9 cellular contexts compared by ENCODE assay signal in genomic region chr9:112173489-112174222, GRCh38. TPM values are rescaled to one million over a fixed set of nuclear protein-coding genes. Genes with fewer than 3 reads are reported as not detected.
DNase-seq lines count a peak whose midpoint lies in the region; ATAC-seq and TF ChIP-seq lines count a peak whose summit lies in the region.
"Had no signal": no experiment of that assay in that cellular context is flagged by ENCODE, and none has a peak within 500 bp of the region (broad histone marks: within the 10 kb centered on the region; RNA-seq: fewer than 3 reads in every experiment).

No MANE protein-coding gene starts in this region.

- peaks cover 73% of the 10 kb centered on the region for H3K4me1 Mint-ChIP-seq in activated CD8-positive, alpha-beta memory T cell treated with anti-CD3 and anti-CD28 coated beads, Interleukin-2, amount 10 ng/mL, durations not matched to agents 7 days and 5 days
- peaks cover 46% of the 10 kb centered on the region for H3K4me1 Mint-ChIP-seq in activated B cell treated with CpG ODN at 0.5 μM for 24 hours

- H3K4me3 ChIP-seq in stomach smooth muscle (ENCODE audit: low read length in 2 of 2), result peak overlapping the region; percentile 17 to 64

- no peak for DNase-seq in activated CD8-positive, alpha-beta memory T cell treated with anti-CD3 and anti-CD28 coated beads, Interleukin-2, amount 10 ng/mL, durations not matched to agents 7 days and 5 days
- DNase-seq in activated CD8-positive, alpha-beta memory T cell treated with anti-CD3 and anti-CD28 coated beads, Interleukin-2, amount 50 U/mL, for 4 hours, result no peak
- DNase-seq in activated B cell treated with CpG ODN at 0.5 μM for 24 hours (no peak), islet precursor cell (peak; percentile 66), NCI-H524 (lab: John Stamatoyannopoulos, UW) (no peak), NCI-H82 (lab: John Stamatoyannopoulos, UW) (no peak)
- DNase-seq: sigmoid colon had no signal

- H3K9me3 ChIP-seq in stomach smooth muscle (ENCODE audit: control insufficient read depth in 2 of 2, low read length in 2 of 2), result no peaks in the 10 kb centered on the region
- H3K9me3 ChIP-seq: sigmoid colon had no signal

- no peak overlapping the region for H3K27ac ChIP-seq in stomach smooth muscle (ENCODE audit: low read length)

- CTCF ChIA-PET in activated CD8-positive, alpha-beta memory T cell treated with anti-CD3 and anti-CD28 coated beads, Interleukin-2, amount 10 ng/mL, durations not matched to agents 7 days and 5 days (lab: Charles Lee), result interaction anchor here (1.1 to 3.5 kb wide), 8 partner anchors 11 to 159 kb away, joined by 3 to 21 read pairs (median 6); partner anchors contain the start of gene PTBP3
- CTCF ChIA-PET in activated B cell treated with CpG ODN at 0.5 μM for 24 hours (lab: Charles Lee), result interaction anchor here (1.1 to 1.6 kb wide), 2 partner anchors 14 to 251 kb away, joined by 3 to 5 read pairs; no protein-coding TSS in a partner anchor

- intact Hi-C loops in activated B cell treated with CpG ODN at 0.5 μM for 24 hours (cut with micrococcal nuclease), result loop anchor here (1.0 to 5.0 kb wide), 3 partner anchors 11 to 159 kb away; partner anchors contain the start of gene PTBP3

- H3K9ac ChIP-seq in stomach smooth muscle (ENCODE audit: low read length in 2 of 2), result no peak overlapping the region

- peaks cover 10 to 11% of the 10 kb centered on the region in 2 donors for H3K27me3 ChIP-seq in stomach smooth muscle (ENCODE audit: control insufficient read depth in 1 of 2, insufficient read depth in 2 of 2, low read length in 2 of 2)

- POLR2A ChIA-PET in activated B cell treated with CpG ODN at 0.5 μM for 24 hours (lab: Charles Lee), result interaction anchor here (1.0 to 2.4 kb wide), 2 partner anchors 11 to 99 kb away, joined by 4 to 10 read pairs; no protein-coding TSS in a partner anchor

- no peak for TF ChIP-seq CTCF in activated B cell treated with CpG ODN at 0.5 μM for 24 hours (IDR thresholded peaks at IDR 0.05)

- no peaks in the 10 kb centered on the region for H3K36me3 ChIP-seq in stomach smooth muscle (ENCODE audit: control insufficient read depth in 2 of 2, insufficient read depth in 2 of 2, low read length in 2 of 2)
- H3K36me3 ChIP-seq: sigmoid colon had no signal

- H3K27ac Mint-ChIP-seq in activated CD8-positive, alpha-beta memory T cell treated with anti-CD3 and anti-CD28 coated beads, Interleukin-2, amount 10 ng/mL, durations not matched to agents 7 days and 5 days, result peak overlapping the region; percentile 94
- H3K27ac Mint-ChIP-seq in activated B cell treated with CpG ODN at 0.5 μM for 24 hours, result peak overlapping the region; percentile 63

- no peaks in the 10 kb centered on the region for H3K27me3 Mint-ChIP-seq in activated CD8-positive, alpha-beta memory T cell treated with anti-CD3 and anti-CD28 coated beads, Interleukin-2, amount 10 ng/mL, durations not matched to agents 7 days and 5 days
- no peaks in the 10 kb centered on the region for H3K27me3 Mint-ChIP-seq in activated B cell treated with CpG ODN at 0.5 μM for 24 hours

- no peak for ATAC-seq in activated CD8-positive, alpha-beta memory T cell treated with anti-CD3 and anti-CD28 coated beads, Interleukin-2, amount 10 ng/mL, durations not matched to agents 7 days and 5 days
- ATAC-seq in activated B cell treated with CpG ODN at 0.5 μM for 24 hours (ENCODE audit: low read depth) (no peak), GM21367 (IDR thresholded peaks at IDR 0.05; ENCODE audit: unreplicated experiment) (no peak)

- peak overlapping the region; percentile 86 for H3K4me3 Mint-ChIP-seq in activated CD8-positive, alpha-beta memory T cell treated with anti-CD3 and anti-CD28 coated beads, Interleukin-2, amount 10 ng/mL, durations not matched to agents 7 days and 5 days
- peak overlapping the region; percentile 85 for H3K4me3 Mint-ChIP-seq in activated B cell treated with CpG ODN at 0.5 μM for 24 hours

- H3K36me3 Mint-ChIP-seq in activated CD8-positive, alpha-beta memory T cell treated with anti-CD3 and anti-CD28 coated beads, Interleukin-2, amount 10 ng/mL, durations not matched to agents 7 days and 5 days, result peaks cover 38% of the 10 kb centered on the region
- peaks cover 2% of the 10 kb centered on the region for H3K36me3 Mint-ChIP-seq in activated B cell treated with CpG ODN at 0.5 μM for 24 hours (ENCODE audit: low read depth)

- no peaks in the 10 kb centered on the region for H3K9me3 Mint-ChIP-seq in activated CD8-positive, alpha-beta memory T cell treated with anti-CD3 and anti-CD28 coated beads, Interleukin-2, amount 10 ng/mL, durations not matched to agents 7 days and 5 days (ENCODE audit: low read depth)
- H3K9me3 Mint-ChIP-seq in activated B cell treated with CpG ODN at 0.5 μM for 24 hours, result no peaks in the 10 kb centered on the region

- no peaks in the 10 kb centered on the region for H3K4me1 ChIP-seq in stomach smooth muscle (ENCODE audit: control insufficient read depth, insufficient read depth, low read length)

RNA-seq across cellular contexts. Expression of gene SUSD1, which starts 1.4 kb away (rescaled TPM):
- total RNA-seq in activated CD8-positive, alpha-beta memory T cell treated with anti-CD3 and anti-CD28 coated beads, Interleukin-2, amount 10 ng/mL, durations not matched to agents 7 days and 5 days, result 10 to 100 TPM; 18.5 to 21.2 TPM
- 12.9 and 15.7 TPM in 2 replicates for total RNA-seq in activated B cell treated with CpG ODN at 0.5 μM for 24 hours
